10 cellular contexts compared by ENCODE assay signal in genomic region chr6:100665041-100665380, GRCh38.
DNase-seq lines count a peak whose midpoint lies in the region; ATAC-seq, FAIRE-seq and TF ChIP-seq lines count a peak whose summit lies in the region.
"Had no signal": no experiment of that assay in that cellular context is flagged by ENCODE, and none has a peak within 500 bp of the region (broad histone marks: within the 10 kb centered on the region; RNA-seq: fewer than 3 reads in every experiment).

No MANE protein-coding gene starts in this region.

- no peak overlapping the region for H3K4me3 Mint-ChIP-seq in CD8-positive, alpha-beta T cell

- POLR2A ChIA-PET in CD8-positive, alpha-beta T cell (lab: Charles Lee): interaction anchor here (0.6 kb wide), 1 partner anchor 1112 kb away, joined by 4 read pairs; no protein-coding TSS in a partner anchor

- no peak overlapping the region for H3K27ac ChIP-seq in CD8-positive, alpha-beta T cell (ENCODE audit: low read depth, low read length)
- H3K27ac ChIP-seq: C4-2B had no signal

- peak; percentile 93 for FAIRE-seq in GM19239 (lab: Jason Lieb, UNC)

- TF ChIP-seq CTCF in CD8-positive, alpha-beta T cell (IDR thresholded peaks at IDR 0.05): no peak

- no peaks in the 10 kb centered on the region for H3K9me3 Mint-ChIP-seq in CD8-positive, alpha-beta T cell

- intact Hi-C loops in CD8-positive, alpha-beta T cell (cut with DNase I, micrococcal nuclease): loop anchor here (2.0 to 10.0 kb wide), 3 partner anchors 550 to 664 kb away; no protein-coding TSS in a partner anchor

- no peak for DNase-seq in CD8-positive, alpha-beta T cell
- DNase-seq in GM19239 (ENCODE audit: insufficient read length, low spot score): peak; percentile 4
- DNase-seq in OCI-M1 (lab: John Stamatoyannopoulos, UW): peak; percentile 23
- DNase-seq in hypothalamus (lab: John Stamatoyannopoulos, UW): no peak
- no peak for DNase-seq in NCI-H1694 (lab: John Stamatoyannopoulos, UW)
- DNase-seq in GF-D8 (lab: John Stamatoyannopoulos, UW): no peak
- DNase-seq in globus pallidus (ENCODE audit: low spot score): no peak
- DNase-seq: activated CD4-positive, alpha-beta T cell treated with anti-CD3 and anti-CD28 coated beads, Interleukin-2, amount 50 U/mL, for 4 hours had no signal

- CTCF ChIA-PET in CD8-positive, alpha-beta T cell (lab: Charles Lee): interaction anchor here (0.6 to 1.6 kb wide), 4 partner anchors 61 to 796 kb away, joined by 3 to 6 read pairs (median 4); no protein-coding TSS in a partner anchor

- H3K4me1 Mint-ChIP-seq in CD8-positive, alpha-beta T cell (ENCODE audit: low read depth): peaks cover 10% of the 10 kb centered on the region

- no peak overlapping the region for H3K4me3 ChIP-seq in CD8-positive, alpha-beta T cell (ENCODE audit: low read depth, low read length)

- no peaks in the 10 kb centered on the region for H3K4me1 ChIP-seq in CD8-positive, alpha-beta T cell (ENCODE audit: insufficient read depth, low read length)

- no peak for ATAC-seq in CD8-positive, alpha-beta T cell
- ATAC-seq in HG02884 (IDR thresholded peaks at IDR 0.05; ENCODE audit: unreplicated experiment): peak; percentile 98

- H3K27me3 ChIP-seq in CD8-positive, alpha-beta T cell (ENCODE audit: insufficient read depth, low read length): no peaks in the 10 kb centered on the region

- no peaks in the 10 kb centered on the region for H3K27me3 Mint-ChIP-seq in CD8-positive, alpha-beta T cell (ENCODE audit: low read depth)

- H3K36me3 ChIP-seq in CD8-positive, alpha-beta T cell (ENCODE audit: insufficient read depth, low read length): no peaks in the 10 kb centered on the region

- peaks cover 25% of the 10 kb centered on the region for H3K36me3 Mint-ChIP-seq in CD8-positive, alpha-beta T cell

- no peaks in the 10 kb centered on the region for H3K9me3 ChIP-seq in CD8-positive, alpha-beta T cell (ENCODE audit: low read length)

- H3K27ac Mint-ChIP-seq in CD8-positive, alpha-beta T cell: peak overlapping the region; percentile 83

Comparison
In these comparisons a context has a peak if more than half of its experiments do, and no peak if none do; other contexts are left out.
1. DNase-seq: peak in GM19239 (single experiment) and OCI-M1 (single experiment); none in CD8-positive, alpha-beta T cell (0 of 7), hypothalamus (0 of 51), NCI-H1694 (single experiment), GF-D8 (single experiment) and globus pallidus (single experiment).